Comparison of ENCODE assay signal across 1 cellular context in the genomic region with DNA sequence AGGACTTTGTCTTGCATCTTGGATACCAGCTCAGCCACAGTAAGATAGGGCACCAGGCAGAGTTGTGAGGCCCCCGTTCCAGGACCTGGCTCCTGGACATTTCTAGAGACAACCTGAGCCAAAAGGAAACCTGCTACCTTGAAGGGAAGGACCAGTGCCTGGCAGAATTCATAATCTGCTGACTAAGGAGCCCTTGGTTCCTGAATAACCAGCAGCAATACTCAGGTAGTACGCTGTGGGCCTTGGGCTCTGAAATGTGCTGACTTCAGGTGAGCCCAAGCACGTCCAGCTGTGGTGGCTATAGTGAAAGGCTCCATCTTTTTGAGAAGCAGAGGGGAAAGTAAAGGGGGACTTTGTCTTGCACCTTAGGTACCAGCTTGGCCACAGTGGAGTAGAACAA.
A peak's percentile ranks its signal among the peaks of the same experiment; 100 is the strongest.
TF ChIP-seq lines count a peak whose summit lies in the region.

No MANE protein-coding gene starts in this region.

TF ChIP-seq in HepG2, 621 proteins besides CTCF, POLR2A, EP300 and RAD21:
- TF ChIP-seq PTBP1 (IDR thresholded peaks at IDR 0.05; ENCODE audit: low read depth, low read length, poor library complexity, severe bottlenecking) (no peak), MAFK (conservative IDR thresholded peaks at IDR 0.05 in 1 of 2, IDR thresholded peaks at IDR 0.05 in 1 of 2; ENCODE audit: low read length in 2 of 2) (peak; percentile 27 to 74; a peak in 3 of 4 replicates), MAFF (IDR thresholded peaks at IDR 0.05; ENCODE audit: low read depth, low read length) (peak; percentile 48)
